Comparison of ENCODE assay signal across 7 cellular contexts in the genomic region with DNA sequence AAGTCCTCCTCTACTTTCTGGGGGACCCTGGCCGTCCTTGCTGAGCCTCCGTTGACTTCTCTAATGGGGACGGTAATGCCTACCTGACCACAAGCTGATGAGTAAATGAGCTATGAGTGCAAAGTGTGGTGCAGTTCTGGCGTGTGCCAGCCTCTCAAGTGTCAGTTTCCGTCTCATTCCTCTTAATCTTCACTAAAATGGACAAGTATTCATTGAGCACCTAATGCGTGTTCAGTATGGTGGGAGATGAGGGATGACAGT. TPM values are rescaled to one million over a fixed set of nuclear protein-coding genes. Genes with fewer than 3 reads are reported as not detected.
DNase-seq lines count a peak whose midpoint lies in the region; TF ChIP-seq lines count a peak whose summit lies in the region.

No MANE protein-coding gene starts in this region.

- no TSS peak for BruUV-seq in PC-9 (replicated peaks; lab: Mats Ljungman, UMichigan)

- H3K9me3 ChIP-seq in PC-9 (ENCODE audit: insufficient read depth, low read depth): peaks cover 13% of the 10 kb centered on the region; the same call in 1 of the 2 replicates

- TF ChIP-seq CTCF in PC-9 (conservative IDR thresholded peaks at IDR 0.05): no peak
- no peak for TF ChIP-seq CTCF in dorsolateral prefrontal cortex (IDR thresholded peaks at IDR 0.05 in 54 of 56, conservative IDR thresholded peaks at IDR 0.05 in 2 of 56; ENCODE audit: low read depth in 1 of 56, partially characterized antibody in 56 of 56)
- no peak for TF ChIP-seq CTCF in nephron progenitor cell (IDR thresholded peaks at IDR 0.05)

- peaks cover 62% of the 10 kb centered on the region for H3K9me3 Mint-ChIP-seq in nephron progenitor cell

- H3K36me3 Mint-ChIP-seq in nephron progenitor cell (ENCODE audit: low read depth): peaks cover 60% of the 10 kb centered on the region

- H3K9me2 ChIP-seq in PC-9 (ENCODE audit: insufficient read depth): no peaks in the 10 kb centered on the region

- H2AFZ ChIP-seq in PC-9: peak overlapping the region; percentile 99

- H4K20me1 ChIP-seq in PC-9 (ENCODE audit: insufficient read depth): peaks cover 9% of the 10 kb centered on the region; the same call in 1 of the 2 replicates

- CTCF ChIA-PET in PC-9 (lab: Charles Lee): interaction anchor here (0.7 kb wide), 1 partner anchor 623 kb away, joined by 5 read pairs; no protein-coding TSS in a partner anchor

- H3K79me2 ChIP-seq in PC-9 (ENCODE audit: low read depth): peaks cover 54% of the 10 kb centered on the region

- peaks cover 43% of the 10 kb centered on the region for H3F3A ChIP-seq in PC-9 (ENCODE audit: insufficient read depth, low read depth)

- peaks cover 51% of the 10 kb centered on the region for H3K4me1 Mint-ChIP-seq in nephron progenitor cell

- POLR2A ChIA-PET in PC-9 (lab: Charles Lee; ENCODE audit: unreplicated experiment): interaction anchor here (0.6 kb wide), 1 partner anchor 105 kb away, joined by 3 read pairs; the partner anchor contains the start of gene SEPTIN7

- peaks cover 4% of the 10 kb centered on the region for H3K27me3 Mint-ChIP-seq in nephron progenitor cell (ENCODE audit: low read depth, poor library complexity)

- peak overlapping the region; percentile 91 for H3K27ac Mint-ChIP-seq in nephron progenitor cell

- H3K4me3 ChIP-seq in H7 (ENCODE audit: insufficient read depth, low read depth, low read length): peak overlapping the region; percentile 86
- peak overlapping the region; percentile 96 for H3K4me3 ChIP-seq in PC-9
- H3K4me3 ChIP-seq in dorsolateral prefrontal cortex: peak overlapping the region; percentile 67 to 100 (median 94)

- peak overlapping the region; percentile 79 for H3K4me2 ChIP-seq in PC-9

- no peak for DNase-seq in H7
- DNase-seq in PC-9: no peak
- no peak for DNase-seq in dorsolateral prefrontal cortex
- DNase-seq in nephron progenitor cell: no peak
- no peak for DNase-seq in GDM1 (lab: John Stamatoyannopoulos, UW)
- no peak for DNase-seq in iPS-NIHi7 (ENCODE audit: extremely low spot score)
- DNase-seq in caudate nucleus (lab: John Stamatoyannopoulos, UW): no peak

- intact Hi-C loops in PC-9 (cut with micrococcal nuclease; ENCODE audit: unreplicated experiment): loop anchor here (1.0 to 10.0 kb wide), 4 partner anchors 106 to 695 kb away; partner anchors contain the start of genes EEPD1 and SEPTIN7
- intact Hi-C loops in dorsolateral prefrontal cortex (cut with DNase I): loop anchor here in 1 of 2 donors (5.0 kb wide), 1 partner anchor 277 kb away; no protein-coding TSS in a partner anchor

- H3K27ac ChIP-seq in PC-9 (peak overlapping the region; percentile 77), dorsolateral prefrontal cortex (peak overlapping the region in 45 of 59 donors; percentile 49 to 98 (median 93)), caudate nucleus (ENCODE audit: low read depth, low read length) (no peak overlapping the region)

- peaks cover 60% of the 10 kb centered on the region for H3K4me1 ChIP-seq in PC-9 (replicated peaks; ENCODE audit: insufficient read depth)

- peak overlapping the region; percentile 93 for H3K4me3 Mint-ChIP-seq in nephron progenitor cell

- H3K27me3 ChIP-seq in H7 (ENCODE audit: control insufficient read depth, insufficient read depth, low read length): no peaks in the 10 kb centered on the region
- no peaks in the 10 kb centered on the region for H3K27me3 ChIP-seq in PC-9 (ENCODE audit: insufficient read depth, low read depth)
- H3K27me3 ChIP-seq in dorsolateral prefrontal cortex: no peaks in the 10 kb centered on the region

- no peaks in the 10 kb centered on the region for H3K36me3 ChIP-seq in H7 (replicated peaks; ENCODE audit: control insufficient read depth, insufficient read depth, low read length)
- H3K36me3 ChIP-seq in PC-9 (ENCODE audit: low read depth): 0 out of 2 replicates have a peak, but pooled peaks cover 6% of the 10 kb centered on the region

RNA-seq across cellular contexts. Expression of gene HERPUD2, which starts 0.6 kb away (rescaled TPM):
- total RNA-seq in H7 (2014; rRNA removed; shearing (Covaris generic)): 15.9 and 16.7 TPM in 2 replicates
- 33.8 and 53.4 TPM in 2 replicates for total RNA-seq in PC-9 (2021)
- 10 to 100 TPM; 24.1 to 66.9 (median 36.4) TPM for total RNA-seq in dorsolateral prefrontal cortex
